26 cellular contexts compared by ENCODE assay signal in the genomic region with DNA sequence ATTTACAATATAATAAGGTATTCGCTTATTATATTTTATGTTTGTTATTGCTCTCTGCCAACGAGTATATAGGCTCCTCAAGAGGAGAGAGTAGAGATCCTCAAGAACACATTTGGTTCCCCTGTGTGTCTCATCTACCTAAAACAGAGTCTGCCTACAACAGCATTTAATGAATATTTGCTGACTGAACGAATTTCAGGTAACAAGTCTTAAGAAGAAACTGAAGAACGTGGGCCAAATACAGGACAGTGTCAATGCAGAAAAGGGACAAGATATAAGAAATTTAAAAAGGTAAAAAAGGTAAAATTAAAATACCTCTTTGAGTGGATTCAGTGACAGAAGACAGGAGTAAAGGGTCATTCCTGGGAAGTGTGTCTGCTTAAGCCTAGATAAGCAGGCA.
DNase-seq lines count a peak whose midpoint lies in the region; ATAC-seq, FAIRE-seq and TF ChIP-seq lines count a peak whose summit lies in the region.
"Had no signal": no experiment of that assay in that cellular context is flagged by ENCODE, and none has a peak within 500 bp of the region (broad histone marks: within the 10 kb centered on the region; RNA-seq: fewer than 3 reads in every experiment).

No MANE protein-coding gene starts in this region.

- H4K20me1 ChIP-seq in HepG2 (ENCODE audit: insufficient read depth, low read length) = no peaks in the 10 kb centered on the region
- H4K20me1 ChIP-seq in IMR-90 (ENCODE audit: insufficient read depth, low read length) = no peaks in the 10 kb centered on the region
- no peaks in the 10 kb centered on the region for H4K20me1 ChIP-seq in H1 (replicated peaks in 1 of 2; ENCODE audit: control insufficient read depth in 1 of 2, insufficient read depth in 2 of 2, low read length in 2 of 2)
- H4K20me1 ChIP-seq: BLaER1 had no signal

- peaks cover 2% of the 10 kb centered on the region; the same call in 1 of the 2 replicates for H3K23me2 ChIP-seq in H1 (ENCODE audit: low read depth, low read length)

- no peaks in the 10 kb centered on the region for H3K9me1 ChIP-seq in IMR-90 (ENCODE audit: insufficient read depth, low read length)

- H3K27ac ChIP-seq in HepG2 (ENCODE audit: extremely low read length, insufficient read depth, low read length) (no peak overlapping the region), right lobe of liver (no peak overlapping the region), IMR-90 (ENCODE audit: insufficient read depth, low read length) (no peak overlapping the region), H1 (ENCODE audit: low read depth, low read length) (no peak overlapping the region)
- H3K27ac ChIP-seq: 22Rv1, BLaER1 had no signal

- H3K27me3 ChIP-seq in HepG2 (ENCODE audit: control insufficient read depth in 1 of 2, insufficient read depth in 2 of 2, low read length in 2 of 2) = no peaks in the 10 kb centered on the region
- H3K27me3 ChIP-seq in right lobe of liver = no peaks in the 10 kb centered on the region
- peaks cover 4% of the 10 kb centered on the region for H3K27me3 ChIP-seq in IMR-90 (ENCODE audit: control insufficient read depth, insufficient read depth, low read length)
- H3K27me3 ChIP-seq in H1 (replicated peaks in 1 of 4; ENCODE audit: control insufficient read depth in 3 of 4, extremely low read depth in 1 of 4, insufficient read depth in 3 of 4, low read length in 3 of 4) = peaks cover 0 to 2% (median 0%) of the 10 kb centered on the region in 4 experiments; a peak in 1 of 7 replicates
- H3K27me3 ChIP-seq: BE2C, BLaER1 had no signal

- TF ChIP-seq POLR2A in HepG2 (IDR thresholded peaks at IDR 0.05; ENCODE audit: insufficient read depth in 1 of 2, low read depth in 2 of 2, low read length in 2 of 2) (no peak), right lobe of liver (IDR thresholded peaks at IDR 0.05) (no peak), IMR-90 (IDR thresholded peaks at IDR 0.05; ENCODE audit: low read depth, low read length) (no peak), H1 (IDR thresholded peaks at IDR 0.05; ENCODE audit: control extremely low read depth in 1 of 2, low read depth in 2 of 2, low read length in 2 of 2) (no peak)

- no peak overlapping the region for H3K4me2 ChIP-seq in HepG2 (ENCODE audit: low read depth, low read length)
- H3K4me2 ChIP-seq in IMR-90 (ENCODE audit: low read depth, low read length) = no peak overlapping the region
- peak overlapping the region in 1 of 2 experiments; percentile 58; a peak in 1 of 4 replicates for H3K4me2 ChIP-seq in H1 (ENCODE audit: insufficient read depth in 1 of 2, low read depth in 2 of 2, low read length in 2 of 2)
- H3K4me2 ChIP-seq: BLaER1 had no signal

- BruUV-seq in HepG2 (replicated peaks; lab: Mats Ljungman, UMichigan) (no TSS peak), IMR-90 (replicated peaks; lab: Mats Ljungman, UMichigan) (no TSS peak)

- H3K23ac ChIP-seq in IMR-90 (ENCODE audit: low read depth, low read length) (no peak overlapping the region), H1 (ENCODE audit: insufficient read length) (no peak overlapping the region)

- no peak overlapping the region for H3K9ac ChIP-seq in HepG2 (ENCODE audit: insufficient read depth, low read depth, low read length)
- H3K9ac ChIP-seq in IMR-90 (ENCODE audit: low read depth, low read length) = no peak overlapping the region
- H3K9ac ChIP-seq in H1 (replicated peaks in 1 of 4; ENCODE audit: extremely low read depth in 1 of 4, low read depth in 3 of 4, low read length in 3 of 4) = no peak overlapping the region
- H3K9ac ChIP-seq: BLaER1 had no signal

- H3K79me2 ChIP-seq in HepG2 (ENCODE audit: insufficient read depth, low read length) = no peaks in the 10 kb centered on the region
- no peaks in the 10 kb centered on the region for H3K79me2 ChIP-seq in H1 (ENCODE audit: control insufficient read depth in 1 of 2, insufficient read depth in 2 of 2, low read length in 2 of 2)

- H2BK5ac ChIP-seq in IMR-90 (ENCODE audit: low read depth, low read length, poor library complexity, severe bottlenecking) = no peak overlapping the region
- H2BK5ac ChIP-seq in H1 (ENCODE audit: low read depth, low read length) = no peak overlapping the region

- no peak overlapping the region for H3K4me3 ChIP-seq in HepG2 (replicated peaks in 1 of 3; ENCODE audit: insufficient read depth in 1 of 3, low read depth in 2 of 3, low read length in 3 of 3)
- no peak overlapping the region for H3K4me3 ChIP-seq in right lobe of liver
- no peak overlapping the region for H3K4me3 ChIP-seq in IMR-90 (ENCODE audit: insufficient read depth, low read depth, low read length)
- H3K4me3 ChIP-seq in H1 (ENCODE audit: extremely low read depth in 1 of 4, insufficient read depth in 2 of 4, low read depth in 3 of 4, low read length in 4 of 4) = no peak overlapping the region
- H3K4me3 ChIP-seq: BLaER1, GM12878 had no signal

- TF ChIP-seq EP300 in HepG2 (IDR thresholded peaks at IDR 0.05; ENCODE audit: low read depth in 2 of 2, low read length in 2 of 2) (no peak), HepG2 (CRISPR knock-in tag; IDR thresholded peaks at IDR 0.05; ENCODE audit: borderline replicate concordance) (no peak), H1 (IDR thresholded peaks at IDR 0.05; ENCODE audit: borderline replicate concordance in 1 of 2, low read depth in 2 of 2, low read length in 2 of 2) (no peak)

- TF ChIP-seq CTCF in HepG2 (CRISPR knock-in tag; IDR thresholded peaks at IDR 0.05) (no peak), right lobe of liver (IDR thresholded peaks at IDR 0.05) (no peak), IMR-90 (conservative IDR thresholded peaks at IDR 0.05; ENCODE audit: low read depth, low read length) (no peak), H1 (IDR thresholded peaks at IDR 0.05; ENCODE audit: control extremely low read depth in 1 of 3, insufficient read depth in 1 of 3, low read depth in 1 of 3, low read length in 3 of 3) (no peak)

- dilution Hi-C loops in IMR-90 (cut with HindIII; ENCODE audit: low sequenced_read_pairs, unreplicated experiment) = no loop called here

- H2AK5ac ChIP-seq in IMR-90 (ENCODE audit: low read depth, low read length) = no peak overlapping the region
- no peak overlapping the region for H2AK5ac ChIP-seq in H1 (ENCODE audit: low read depth, low read length)

- H4K5ac ChIP-seq in IMR-90 (ENCODE audit: low read depth, low read length) (no peak overlapping the region), H1 (ENCODE audit: insufficient read length, low read depth, low read length) (no peak overlapping the region)

- H4K91ac ChIP-seq in IMR-90 (ENCODE audit: insufficient read depth, low read depth, low read length) = no peak overlapping the region
- H4K91ac ChIP-seq in H1 (replicated peaks; ENCODE audit: insufficient read length, low read length) = no peak overlapping the region

- H3K56ac ChIP-seq in IMR-90 (ENCODE audit: extremely low read depth, insufficient read depth, low read length) = no peak overlapping the region
- H3K56ac ChIP-seq in H1 (replicated peaks; ENCODE audit: insufficient read length, low read depth, low read length) = no peak overlapping the region

- POLR2A ChIA-PET in HepG2 (lab: Yijun Ruan, JAX) (no interaction called here), IMR-90 (lab: Charles Lee; ENCODE audit: unreplicated experiment) (no interaction called here), H1 (lab: Charles Lee; ENCODE audit: partially characterized antibody) (no interaction called here)

- WGBS in HepG2 (ENCODE audit: low lambda C conversion rate) = 57% methylated on average over 4 of the region's 4 CpGs
- 84% methylated on average over 4 of the region's 4 CpGs for WGBS in right lobe of liver (ENCODE audit: insufficient coverage, low coverage, low lambda C conversion rate, missing lambda C conversion rate)
- WGBS in IMR-90 (ENCODE audit: extremely low coverage in 2 of 2, insufficient read length in 1 of 2), 2 experiments = no CpG with 5 or more reads among the region's 4 CpGs
- WGBS in H1 (ENCODE audit: extremely low coverage in 1 of 2, insufficient coverage in 1 of 2, insufficient read length in 1 of 2, insufficient replicate concordance in 2 of 2, low coverage in 1 of 2, low lambda C conversion rate in 2 of 2, missing lambda C conversion rate in 1 of 2), 2 experiments = 85% methylated on average over 4 of the region's 4 CpGs; no CpG with 5 or more reads in 1 of the 2 experiments

- no peak overlapping the region for H2AFZ ChIP-seq in HepG2 (ENCODE audit: low read length)
- H2AFZ ChIP-seq in IMR-90 (replicated peaks; ENCODE audit: low read length, poor library complexity) = no peak overlapping the region
- H2AFZ ChIP-seq in H1 (ENCODE audit: low read length) = no peak overlapping the region

- no peak overlapping the region for H2AK9ac ChIP-seq in IMR-90 (replicated peaks; ENCODE audit: low read depth, low read length, poor library complexity)

- CTCF ChIA-PET in HepG2 (lab: Yijun Ruan, JAX; ENCODE audit: low intra/inter-chr PET ratio, low total read pairs) (no interaction called here), IMR-90 (lab: Yijun Ruan, JAX) (no interaction called here), H1 (lab: Charles Lee; ENCODE audit: partially characterized antibody) (no interaction called here)

- in situ Hi-C loops in HepG2 (cut with HindIII; ENCODE audit: extremely low pct_ligation_motif_present, low pct_unique_long_range_greater_than_20kb) = no loop called here
- in situ Hi-C loops in IMR-90 (cut with MboI; ENCODE audit: low sequenced_read_pairs) = loop anchor here (10.0 kb wide), 2 partner anchors 149 to 179 kb away; no protein-coding TSS in a partner anchor

- no peak for TF ChIP-seq RAD21 in HepG2 (CRISPR knock-in tag; IDR thresholded peaks at IDR 0.05)
- TF ChIP-seq RAD21 in IMR-90 (IDR thresholded peaks at IDR 0.05; ENCODE audit: low read length) = no peak
- no peak for TF ChIP-seq RAD21 in H1 (IDR thresholded peaks at IDR 0.05 in 1 of 2, conservative IDR thresholded peaks at IDR 0.05 in 1 of 2; ENCODE audit: low read depth in 2 of 2, low read length in 2 of 2)

- intact Hi-C loops in HepG2 (cut with micrococcal nuclease; ENCODE audit: unreplicated experiment) = loop anchor here (5.0 kb wide), 1 partner anchor 279 kb away; no protein-coding TSS in a partner anchor
- intact Hi-C loops in right lobe of liver (cut with DNase I) = no loop called here
- intact Hi-C loops in IMR-90 (cut with micrococcal nuclease) = loop anchor here (5.0 kb wide), 1 partner anchor 694 kb away; no protein-coding TSS in a partner anchor

- H3K4ac ChIP-seq in IMR-90 (ENCODE audit: low read depth, low read length) = no peak overlapping the region
- H3K4ac ChIP-seq in H1 (replicated peaks; ENCODE audit: insufficient read length, low read depth, low read length) = no peak overlapping the region

- H2BK15ac ChIP-seq in IMR-90 (ENCODE audit: low read depth, low read length) (no peak overlapping the region), H1 (ENCODE audit: low read length) (no peak overlapping the region)

- no peak overlapping the region for H3K18ac ChIP-seq in IMR-90 (ENCODE audit: low read depth, low read length)
- no peak overlapping the region for H3K18ac ChIP-seq in H1 (ENCODE audit: extremely low read depth, low read length)

- H4K8ac ChIP-seq in IMR-90 (ENCODE audit: low read depth in 2 of 2, low read length in 2 of 2) (no peak overlapping the region), H1 (ENCODE audit: extremely low read depth, insufficient read depth, low read length) (no peak overlapping the region)

- H2BK12ac ChIP-seq in H1 (ENCODE audit: low read depth, low read length) = no peak overlapping the region

- H3K14ac ChIP-seq in IMR-90 (replicated peaks; ENCODE audit: low read depth, low read length) (no peak overlapping the region), H1 (ENCODE audit: insufficient read length) (no peak overlapping the region)

- H3K36me3 ChIP-seq in HepG2 (replicated peaks in 1 of 2; ENCODE audit: control insufficient read depth in 1 of 2, insufficient read depth in 2 of 2, low read length in 2 of 2) (no peaks in the 10 kb centered on the region), right lobe of liver (no peaks in the 10 kb centered on the region), IMR-90 (ENCODE audit: control insufficient read depth, insufficient read depth, low read length) (no peaks in the 10 kb centered on the region), H1 (ENCODE audit: control insufficient read depth in 2 of 4, insufficient read depth in 4 of 4, low read length in 3 of 4) (no peaks in the 10 kb centered on the region)
- H3K36me3 ChIP-seq: BE2C, BLaER1 had no signal

- H3K9me3 ChIP-seq in HepG2 (ENCODE audit: low read length) (no peaks in the 10 kb centered on the region), right lobe of liver (no peaks in the 10 kb centered on the region), IMR-90 (ENCODE audit: control insufficient read depth, insufficient read depth, low read length) (no peaks in the 10 kb centered on the region), H1 (ENCODE audit: insufficient read depth in 2 of 2, low read depth in 1 of 2, low read length in 1 of 2) (no peaks in the 10 kb centered on the region)
- H3K9me3 ChIP-seq: BE2C, BLaER1 had no signal

- H3K4me1 ChIP-seq in HepG2 (ENCODE audit: insufficient read depth, low read length) (peaks cover 8% of the 10 kb centered on the region), right lobe of liver (no peaks in the 10 kb centered on the region), IMR-90 (ENCODE audit: control insufficient read depth, insufficient read depth, low read length) (no peaks in the 10 kb centered on the region), H1 (replicated peaks in 1 of 4; ENCODE audit: control insufficient read depth in 3 of 4, insufficient read depth in 4 of 4, low read length in 3 of 4) (peaks cover 0 to 2% (median 0%) of the 10 kb centered on the region in 4 experiments; a peak in 1 of 7 replicates)
- H3K4me1 ChIP-seq: BE2C, BLaER1 had no signal

- no peak for DNase-seq in HepG2 (ENCODE audit: low spot score)
- no peak for DNase-seq in right lobe of liver
- no peak for DNase-seq in IMR-90
- no peak for DNase-seq in H1 (ENCODE audit: low read depth in 1 of 2, low spot score in 2 of 2)
- no peak for DNase-seq in activated T-cell treated with anti-CD3 and anti-CD28 coated beads for 4 hours
- no peak for DNase-seq in HuH-7 (ENCODE audit: low spot score)
- DNase-seq in stimulated activated CD4-positive, alpha-beta T cell treated with anti-CD3 and anti-CD28 coated beads, Interleukin-4, amount 100 ng/mL, for 1 hour = no peak
- DNase-seq: ACHN; BE2C; C1 segment of cervical spinal cord; CD4-positive, alpha-beta memory T cell; CD4-positive, CD25-positive, alpha-beta regulatory T cell; CD8-positive, alpha-beta memory T cell; COR-L47; DMS 273 treated with DMSO at 0.1 percent for 48 hours; DMS153; DMS53; DMS79; DND-41; EL; GDM1 had no signal

- ATAC-seq in HepG2 (no peak), right lobe of liver (no peak), IMR-90 (ENCODE audit: low read depth) (no peak)
- ATAC-seq: GM12878 had no signal

- H2BK120ac ChIP-seq in IMR-90 (ENCODE audit: low read depth, low read length) (no peak overlapping the region), H1 (replicated peaks; ENCODE audit: low read depth, low read length) (no peak overlapping the region)

- no peaks in the 10 kb centered on the region for H3K79me1 ChIP-seq in IMR-90 (ENCODE audit: low read depth in 1 of 2, low read length in 2 of 2)
- no peaks in the 10 kb centered on the region for H3K79me1 ChIP-seq in H1 (ENCODE audit: low read depth, low read length)

- H2BK20ac ChIP-seq in IMR-90 (ENCODE audit: low read depth, low read length) (no peak overlapping the region), H1 (ENCODE audit: low read length) (no peak overlapping the region)

- FAIRE-seq in HepG2 (lab: Jason Lieb, UNC) = no peak
- FAIRE-seq in H1 (lab: Jason Lieb, UNC) = no peak
- FAIRE-seq: GM12878, GM12892, GM18507 had no signal

Comparison
In these comparisons a context has a peak if more than half of its experiments do, and no peak if none do; other contexts are left out.
1. intact Hi-C loops: an anchor here in HepG2 (5.0 kb wide) and IMR-90 (5.0 kb wide); none called in right lobe of liver.
2. Of the 41 proteins assayed by ChIP-seq in both HepG2 and H1: peak only in HepG2: none; only in H1: none; in both: MAFK; in neither: 40.